ENCODE assay signal across 11 cellular contexts in the genomic region with DNA sequence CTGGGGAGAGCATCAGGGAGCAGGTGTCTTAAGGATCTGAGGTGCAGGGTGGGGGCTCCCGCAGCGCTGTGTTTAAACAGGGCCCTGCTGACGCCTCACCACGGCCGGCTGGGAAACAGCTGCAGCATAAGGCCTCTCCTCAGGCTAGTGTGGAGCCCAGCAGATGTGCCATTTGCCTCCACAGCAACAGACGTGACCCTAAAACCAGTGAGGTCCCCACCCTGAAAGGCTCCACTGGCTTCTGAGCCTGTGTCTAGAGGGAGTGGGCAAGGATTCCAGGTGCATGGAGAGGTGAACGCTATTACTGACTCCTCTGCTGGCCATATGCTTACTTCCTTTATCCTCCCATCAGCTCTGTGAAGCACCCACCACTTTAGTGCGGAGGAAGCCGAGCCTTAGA. TPM values are rescaled to one million over a fixed set of nuclear protein-coding genes. Genes with fewer than 3 reads are reported as not detected.
DNase-seq lines count a peak whose midpoint lies in the region; ATAC-seq, FAIRE-seq and TF ChIP-seq lines count a peak whose summit lies in the region.
"Had no signal": no experiment of that assay in that cellular context is flagged by ENCODE, and none has a peak within 500 bp of the region (broad histone marks: within the 10 kb centered on the region; RNA-seq: fewer than 3 reads in every experiment).

No MANE protein-coding gene starts in this region.

- TF ChIP-seq CTCF in coronary artery (IDR thresholded peaks at IDR 0.05) (no peak), pancreas (IDR thresholded peaks at IDR 0.05) (no peak)

- peak; percentile 27 to 61 for DNase-seq in NCI-H187 (lab: John Stamatoyannopoulos, UW)
- no peak for DNase-seq in coronary artery (ENCODE audit: low spot score)
- DNase-seq in pancreas, result no peak
- DNase-seq in cerebellar cortex (ENCODE audit: low spot score), result no peak
- no peak for DNase-seq in activated naive CD4-positive, alpha-beta T cell treated with Interleukin-2 at 50 U/mL for 16 hours
- DNase-seq in CD1c-positive myeloid dendritic cell (ENCODE audit: extremely low spot score), result no peak

- H4K20me1 ChIP-seq in BLaER1 treated with 17β-estradiol and CSF1 and Interleukin-3, amounts not matched to agents 10 nM and 100 nM, result no peaks in the 10 kb centered on the region

- intact Hi-C loops in pancreas (cut with DNase I), result loop anchor here in 1 of 3 donors (10.0 kb wide), 1 partner anchor 90 kb away; no protein-coding TSS in a partner anchor

- no peaks in the 10 kb centered on the region for H3K27me3 ChIP-seq in BLaER1 treated with 17β-estradiol and CSF1 and Interleukin-3, amounts not matched to agents 10 nM and 100 nM
- H3K27me3 ChIP-seq in pancreas, result no peaks in the 10 kb centered on the region
- H3K27me3 ChIP-seq: SJSA1 had no signal

- no peak for FAIRE-seq in pancreas (lab: Jason Lieb, UNC)

- ATAC-seq in pancreas (peak in 1 of 4 donors; percentile 3), GM19023 (IDR thresholded peaks at IDR 0.05; ENCODE audit: unreplicated experiment) (no peak)
- ATAC-seq: CD8-positive, alpha-beta T cell had no signal

- peaks cover 4 to 15% (median 9%) of the 10 kb centered on the region in 11 experiments; a peak in 15 of 22 replicates for H3K9me3 ChIP-seq in BLaER1 treated with 17β-estradiol and CSF1 and Interleukin-3, amounts not matched to agents 10 nM and 100 nM (replicated peaks in 1 of 11)
- H3K9me3 ChIP-seq in pancreas, result no peaks in the 10 kb centered on the region
- H3K9me3 ChIP-seq: SJSA1 had no signal

- peak overlapping the region in 10 of 11 experiments; percentile 22 to 91 (median 62); a peak in 19 of 22 replicates for H3K4me2 ChIP-seq in BLaER1 treated with 17β-estradiol and CSF1 and Interleukin-3, amounts not matched to agents 10 nM and 100 nM
- H3K4me2 ChIP-seq: KMS-11 had no signal

- no peak overlapping the region for H3K4me3 ChIP-seq in BLaER1 treated with 17β-estradiol and CSF1 and Interleukin-3, amounts not matched to agents 10 nM and 100 nM
- H3K4me3 ChIP-seq in coronary artery (peak overlapping the region; percentile 62), pancreas (no peak overlapping the region)

- H3K27ac ChIP-seq in BLaER1 treated with 17β-estradiol and CSF1 and Interleukin-3, amounts not matched to agents 10 nM and 100 nM, result no peak overlapping the region
- H3K27ac ChIP-seq in coronary artery (peak overlapping the region; percentile 38 to 86), pancreas (peak overlapping the region in 3 of 4 donors; percentile 49 to 75 (median 68))
- H3K27ac ChIP-seq: KMS-11, SJSA1 had no signal

- peaks cover 46 to 79% (median 77%) of the 10 kb centered on the region in 10 experiments for H3K4me1 ChIP-seq in BLaER1 treated with 17β-estradiol and CSF1 and Interleukin-3, amounts not matched to agents 10 nM and 100 nM
- H3K4me1 ChIP-seq in pancreas, result no peaks in the 10 kb centered on the region

- 88 to 90% methylated on average over 9 of the region's 9 CpGs for WGBS in pancreas, 2 donors

- H3K36me3 ChIP-seq in BLaER1 treated with 17β-estradiol and CSF1 and Interleukin-3, amounts not matched to agents 10 nM and 100 nM, result no peaks in the 10 kb centered on the region
- no peaks in the 10 kb centered on the region for H3K36me3 ChIP-seq in pancreas
- H3K36me3 ChIP-seq: SJSA1 had no signal

- H3K9ac ChIP-seq in BLaER1 treated with 17β-estradiol and CSF1 and Interleukin-3, amounts not matched to agents 10 nM and 100 nM, result no peak overlapping the region
- H3K9ac ChIP-seq: KMS-11 had no signal

RNA-seq across cellular contexts. Expression of a gene that starts 47.8 kb away (rescaled TPM):
- 10 to 100 TPM; 23.4 to 44.7 (median 33.5) TPM for total RNA-seq in pancreas
- 10 to 100 TPM; 16.4 to 38.6 TPM for polyA plus RNA-seq in pancreas

Comparison
In these comparisons a context has a peak if more than half of its experiments do, and no peak if none do; other contexts are left out.
1. H3K27ac ChIP-seq: peak in coronary artery (2 of 2) and pancreas (3 of 4); none in BLaER1 treated with 17β-estradiol and CSF1 and Interleukin-3, amounts not matched to agents 10 nM and 100 nM (0 of 11).
2. DNase-seq: peak in NCI-H187 (2 of 2); none in coronary artery (single experiment), pancreas (0 of 6), cerebellar cortex (single experiment), activated naive CD4-positive, alpha-beta T cell treated with Interleukin-2 at 50 U/mL for 16 hours (single experiment) and CD1c-positive myeloid dendritic cell (single experiment).